8 cellular contexts compared by ENCODE assay signal in the genomic region with DNA sequence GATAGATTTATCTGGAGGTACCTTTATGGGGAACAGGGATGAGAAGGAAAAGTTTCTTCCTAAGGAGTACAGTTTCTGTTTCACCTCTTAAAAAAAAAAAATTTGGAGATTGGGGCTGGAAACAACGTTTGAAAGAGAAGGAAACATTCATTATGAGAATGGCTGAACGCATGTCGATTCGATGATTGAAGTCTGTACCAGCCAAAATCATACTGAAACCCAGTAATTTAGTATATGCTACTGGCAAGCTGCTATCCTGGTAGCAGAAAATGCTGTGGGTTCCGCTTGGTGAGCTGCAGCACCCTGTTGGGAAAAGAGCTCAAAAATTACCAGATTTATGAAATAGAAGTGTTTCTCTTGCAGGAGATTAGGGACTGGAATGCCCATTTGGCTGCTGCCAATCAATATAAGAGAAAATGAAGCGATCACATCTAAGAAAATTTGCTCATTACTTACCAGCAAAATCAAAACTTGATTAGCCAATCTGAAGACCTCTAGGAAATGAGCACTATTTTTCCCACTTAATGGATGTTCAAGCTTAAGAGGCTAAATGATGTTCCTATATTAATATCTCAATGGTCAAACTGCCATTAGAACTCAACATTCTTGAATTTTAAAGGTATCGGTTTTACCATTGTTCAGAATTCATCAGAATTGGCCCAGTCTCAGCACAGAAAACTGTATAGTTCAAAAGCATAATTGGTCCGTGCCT. TPM values are rescaled to one million over a fixed set of nuclear protein-coding genes. Genes with fewer than 3 reads are reported as not detected.
DNase-seq lines count a peak whose midpoint lies in the region; ATAC-seq and TF ChIP-seq lines count a peak whose summit lies in the region.

No MANE protein-coding gene starts in this region.

- no peaks in the 10 kb centered on the region; the same call in 1 of the 2 replicates for H3K36me3 ChIP-seq in DND-41 (ENCODE audit: insufficient read depth, low read length)
- H3K36me3 ChIP-seq in breast epithelium = no peaks in the 10 kb centered on the region
- H3K36me3 ChIP-seq in mucosa of stomach (ENCODE audit: control insufficient read depth, insufficient read depth, low read length) = no peaks in the 10 kb centered on the region

- TF ChIP-seq CTCF in DND-41 (IDR thresholded peaks at IDR 0.05; ENCODE audit: borderline replicate concordance, extremely low read depth, low read length, poor library complexity, severe bottlenecking) = no peak
- no peak for TF ChIP-seq CTCF in LNCaP clone FGC (IDR thresholded peaks at IDR 0.05; ENCODE audit: control insufficient read depth, extremely low read depth, insufficient read depth)
- no peak for TF ChIP-seq CTCF in breast epithelium (IDR thresholded peaks at IDR 0.05)

- H3K9ac ChIP-seq in DND-41 (ENCODE audit: low read depth, low read length) (peak overlapping the region; percentile 69), mucosa of stomach (ENCODE audit: low read length) (peak overlapping the region; percentile 96)

- H3K4me3 ChIP-seq in DND-41 (ENCODE audit: low read depth in 1 of 2, low read length in 2 of 2) (peak overlapping the region; percentile 63 to 88; a peak in 3 of 4 replicates), LNCaP clone FGC (ENCODE audit: low read depth, low read length) (peak overlapping the region; percentile 88), breast epithelium (peak overlapping the region; percentile 89 to 98 (median 97)), mucosa of stomach (ENCODE audit: low read length) (peak overlapping the region; percentile 92)

- H4K20me1 ChIP-seq in DND-41 (ENCODE audit: insufficient read depth, low read length) = peaks cover 15% of the 10 kb centered on the region; the same call in 1 of the 2 replicates

- H3K4me2 ChIP-seq in DND-41 (ENCODE audit: insufficient read depth, low read length) = peak overlapping the region; percentile 74

- ATAC-seq in DND-41 (ENCODE audit: insufficient read depth, low read depth) = no peak
- peak; percentile 30 for ATAC-seq in GM21423 (IDR thresholded peaks at IDR 0.05; ENCODE audit: unreplicated experiment)
- ATAC-seq in HG03135 (IDR thresholded peaks at IDR 0.05; ENCODE audit: unreplicated experiment) = no peak

- H3K4me1 ChIP-seq in DND-41 (ENCODE audit: insufficient read depth, low read length) (peaks cover 49% of the 10 kb centered on the region), breast epithelium (no peaks in the 10 kb centered on the region), mucosa of stomach (ENCODE audit: control insufficient read depth, insufficient read depth, low read length) (peaks cover 30% of the 10 kb centered on the region)

- DNase-seq in DND-41 (no peak), LNCaP clone FGC (ENCODE audit: low read depth) (no peak), breast epithelium (ENCODE audit: low spot score in 2 of 2) (no peak), NCI-H2196 treated with DMSO at 0.1 percent for 48 hours (lab: John Stamatoyannopoulos, UW; ENCODE audit: unreplicated experiment) (no peak), activated gamma-delta T cell treated with Interleukin-2 at 50 U/mL for 16 hours (no peak)

- H3K27me3 ChIP-seq in DND-41 (ENCODE audit: insufficient read depth, low read length, poor library complexity) (no peaks in the 10 kb centered on the region), breast epithelium (no peaks in the 10 kb centered on the region), mucosa of stomach (ENCODE audit: control insufficient read depth, insufficient read depth, low read length) (no peaks in the 10 kb centered on the region)

- H3K9me3 ChIP-seq in DND-41 (ENCODE audit: insufficient read depth, low read length, severe bottlenecking) (no peaks in the 10 kb centered on the region), breast epithelium (no peaks in the 10 kb centered on the region), mucosa of stomach (ENCODE audit: control insufficient read depth, low read length) (no peaks in the 10 kb centered on the region)

- peak overlapping the region; percentile 78 for H2AFZ ChIP-seq in DND-41 (ENCODE audit: low read depth, low read length)

- TF ChIP-seq POLR2A in breast epithelium (IDR thresholded peaks at IDR 0.05) = no peak

- peaks cover 39% of the 10 kb centered on the region for H3K79me2 ChIP-seq in DND-41 (ENCODE audit: insufficient read depth, low read length)

- intact Hi-C loops in breast epithelium (cut with DNase I; ENCODE audit: low total_unique reads) = loop anchor here (10.0 kb wide), 1 partner anchor 46 kb away; no protein-coding TSS in a partner anchor

- H3K27ac ChIP-seq in DND-41 (ENCODE audit: low read length) (peak overlapping the region; percentile 71), breast epithelium (peak overlapping the region; percentile 99)

RNA-seq across cellular contexts. Expression of a gene that starts 1.1 kb away (rescaled TPM):
- 1,000 to 10,000 TPM in 1 of 3 donors, 100 to 1,000 TPM in 2; 438 to 1,565 (median 480) TPM for total RNA-seq in breast epithelium
